In the genomic region with DNA sequence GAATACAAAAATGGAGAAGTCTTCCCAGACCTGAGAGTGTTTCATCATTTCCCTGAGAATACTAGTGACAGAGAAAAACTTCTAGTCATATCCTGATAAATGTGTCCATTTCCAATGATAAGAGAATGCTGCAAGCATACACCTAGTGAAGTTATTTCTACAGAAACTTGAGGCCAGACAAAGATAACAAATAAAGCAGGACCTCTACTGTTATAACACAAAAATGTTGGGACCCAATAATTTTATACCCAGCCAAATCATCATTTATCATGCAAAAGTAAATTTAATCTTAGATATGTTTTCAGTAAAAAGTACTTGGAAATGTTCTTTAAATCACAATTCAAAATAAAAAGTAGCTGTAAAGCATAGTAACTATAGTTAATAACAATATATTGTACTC, we compare ENCODE assay signal across 1 cellular context.
TF ChIP-seq lines count a peak whose summit lies in the region.

No MANE protein-coding gene starts in this region.

TF ChIP-seq in K562, 482 proteins besides CTCF, POLR2A, EP300 and RAD21:
- TF ChIP-seq MIER1 (IDR thresholded peaks at IDR 0.05; ENCODE audit: low read depth) (no peak), CBX1 (IDR thresholded peaks at IDR 0.05; ENCODE audit: low read depth) (no peak), ZNF561 (CRISPR knock-in tag; conservative IDR thresholded peaks at IDR 0.05) (no peak), MTA2 (IDR thresholded peaks at IDR 0.05; ENCODE audit: low read depth) (no peak), HMG20B (CRISPR knock-in tag; IDR thresholded peaks at IDR 0.05) (no peak), ZSCAN29 (IDR thresholded peaks at IDR 0.05) (no peak), TRIM24 (IDR thresholded peaks at IDR 0.05) (0 out of 4 replicates have a peak, but pooled peaks of 1 of the 2 experiments have one; percentile 50), POU5F1 (IDR thresholded peaks at IDR 0.05; ENCODE audit: borderline replicate concordance, low read depth, low read length, partially characterized antibody) (no peak), ZNF124 (CRISPR knock-in tag; IDR thresholded peaks at IDR 0.05) (no peak), MTA3 (IDR thresholded peaks at IDR 0.05; ENCODE audit: borderline replicate concordance) (no peak), CEBPG (CRISPR knock-in tag; IDR thresholded peaks at IDR 0.05) (no peak), CEBPG (tag; conservative IDR thresholded peaks at IDR 0.05 in 1 of 2, IDR thresholded peaks at IDR 0.05 in 1 of 2) (0 out of 4 replicates have a peak, but pooled peaks of 1 of the 2 experiments have one; percentile 46), TBL1XR1 (IDR thresholded peaks at IDR 0.05; ENCODE audit: low read length in 2 of 2) (no peak), ZEB2 (IDR thresholded peaks at IDR 0.05) (no peak), ZSCAN32 (CRISPR knock-in tag; IDR thresholded peaks at IDR 0.05) (no peak), GTF2A2 (tag; IDR thresholded peaks at IDR 0.05) (no peak), CHD1 (IDR thresholded peaks at IDR 0.05; ENCODE audit: low read length) (no peak), RBM34 (IDR thresholded peaks at IDR 0.05; ENCODE audit: borderline replicate concordance, insufficient read depth, low read length) (no peak), KAT8 (IDR thresholded peaks at IDR 0.05; ENCODE audit: low read depth) (no peak), SUPT5H (IDR thresholded peaks at IDR 0.05) (no peak), HMG20A (CRISPR knock-in tag; conservative IDR thresholded peaks at IDR 0.05) (no peak), MECOM (CRISPR knock-in tag; IDR thresholded peaks at IDR 0.05) (no peak), ZNF644 (tag; IDR thresholded peaks at IDR 0.05; ENCODE audit: low read depth) (no peak), TAF15 (IDR thresholded peaks at IDR 0.05; ENCODE audit: low read depth, low read length) (no peak), KLF13 (tag; IDR thresholded peaks at IDR 0.05; ENCODE audit: borderline replicate concordance, low read depth) (no peak), HLTF (IDR thresholded peaks at IDR 0.05) (no peak), ZNF239 (CRISPR knock-in tag; IDR thresholded peaks at IDR 0.05) (no peak), ILK (tag; IDR thresholded peaks at IDR 0.05; ENCODE audit: borderline replicate concordance, low read depth) (no peak), ZFP1 (CRISPR knock-in tag; IDR thresholded peaks at IDR 0.05) (peak; percentile 93), STAG1 (CRISPR knock-in tag; IDR thresholded peaks at IDR 0.05; ENCODE audit: borderline replicate concordance) (no peak), LCOR (CRISPR knock-in tag; IDR thresholded peaks at IDR 0.05) (no peak), TRIM28 (IDR thresholded peaks at IDR 0.05) (peak; percentile 54; the same call in 1 of the 2 replicates), ZNF347 (CRISPR knock-in tag; IDR thresholded peaks at IDR 0.05; ENCODE audit: low read depth) (no peak), SIX5 (IDR thresholded peaks at IDR 0.05; ENCODE audit: borderline replicate concordance in 1 of 2, insufficient read depth in 1 of 2, low read depth in 1 of 2, low read length in 2 of 2) (no peak)
- TF ChIP-seq, protein P1, sequence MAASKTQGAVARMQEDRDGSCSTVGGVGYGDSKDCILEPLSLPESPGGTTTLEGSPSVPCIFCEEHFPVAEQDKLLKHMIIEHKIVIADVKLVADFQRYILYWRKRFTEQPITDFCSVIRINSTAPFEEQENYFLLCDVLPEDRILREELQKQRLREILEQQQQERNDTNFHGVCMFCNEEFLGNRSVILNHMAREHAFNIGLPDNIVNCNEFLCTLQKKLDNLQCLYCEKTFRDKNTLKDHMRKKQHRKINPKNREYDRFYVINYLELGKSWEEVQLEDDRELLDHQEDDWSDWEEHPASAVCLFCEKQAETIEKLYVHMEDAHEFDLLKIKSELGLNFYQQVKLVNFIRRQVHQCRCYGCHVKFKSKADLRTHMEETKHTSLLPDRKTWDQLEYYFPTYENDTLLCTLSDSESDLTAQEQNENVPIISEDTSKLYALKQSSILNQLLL (CRISPR knock-in tag; IDR thresholded peaks at IDR 0.05; ENCODE audit: borderline replicate concordance): no peak
- TF ChIP-seq, protein P2, sequence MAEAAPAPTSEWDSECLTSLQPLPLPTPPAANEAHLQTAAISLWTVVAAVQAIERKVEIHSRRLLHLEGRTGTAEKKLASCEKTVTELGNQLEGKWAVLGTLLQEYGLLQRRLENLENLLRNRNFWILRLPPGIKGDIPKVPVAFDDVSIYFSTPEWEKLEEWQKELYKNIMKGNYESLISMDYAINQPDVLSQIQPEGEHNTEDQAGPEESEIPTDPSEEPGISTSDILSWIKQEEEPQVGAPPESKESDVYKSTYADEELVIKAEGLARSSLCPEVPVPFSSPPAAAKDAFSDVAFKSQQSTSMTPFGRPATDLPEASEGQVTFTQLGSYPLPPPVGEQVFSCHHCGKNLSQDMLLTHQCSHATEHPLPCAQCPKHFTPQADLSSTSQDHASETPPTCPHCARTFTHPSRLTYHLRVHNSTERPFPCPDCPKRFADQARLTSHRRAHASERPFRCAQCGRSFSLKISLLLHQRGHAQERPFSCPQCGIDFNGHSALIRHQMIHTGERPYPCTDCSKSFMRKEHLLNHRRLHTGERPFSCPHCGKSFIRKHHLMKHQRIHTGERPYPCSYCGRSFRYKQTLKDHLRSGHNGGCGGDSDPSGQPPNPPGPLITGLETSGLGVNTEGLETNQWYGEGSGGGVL (CRISPR knock-in tag; IDR thresholded peaks at IDR 0.05): no peak
- TF ChIP-seq, protein P3, sequence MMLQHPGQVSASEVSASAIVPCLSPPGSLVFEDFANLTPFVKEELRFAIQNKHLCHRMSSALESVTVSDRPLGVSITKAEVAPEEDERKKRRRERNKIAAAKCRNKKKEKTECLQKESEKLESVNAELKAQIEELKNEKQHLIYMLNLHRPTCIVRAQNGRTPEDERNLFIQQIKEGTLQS (IDR thresholded peaks at IDR 0.05): peak; percentile 38; the same call in 1 of the 2 replicates
- TF ChIP-seq, protein P3 (CRISPR knock-in tag; conservative IDR thresholded peaks at IDR 0.05): no peak
- TF ChIP-seq, protein P4, sequence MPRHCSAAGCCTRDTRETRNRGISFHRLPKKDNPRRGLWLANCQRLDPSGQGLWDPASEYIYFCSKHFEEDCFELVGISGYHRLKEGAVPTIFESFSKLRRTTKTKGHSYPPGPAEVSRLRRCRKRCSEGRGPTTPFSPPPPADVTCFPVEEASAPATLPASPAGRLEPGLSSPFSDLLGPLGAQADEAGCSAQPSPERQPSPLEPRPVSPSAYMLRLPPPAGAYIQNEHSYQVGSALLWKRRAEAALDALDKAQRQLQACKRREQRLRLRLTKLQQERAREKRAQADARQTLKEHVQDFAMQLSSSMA (CRISPR knock-in tag; IDR thresholded peaks at IDR 0.05): no peak
- TF ChIP-seq, protein P5, sequence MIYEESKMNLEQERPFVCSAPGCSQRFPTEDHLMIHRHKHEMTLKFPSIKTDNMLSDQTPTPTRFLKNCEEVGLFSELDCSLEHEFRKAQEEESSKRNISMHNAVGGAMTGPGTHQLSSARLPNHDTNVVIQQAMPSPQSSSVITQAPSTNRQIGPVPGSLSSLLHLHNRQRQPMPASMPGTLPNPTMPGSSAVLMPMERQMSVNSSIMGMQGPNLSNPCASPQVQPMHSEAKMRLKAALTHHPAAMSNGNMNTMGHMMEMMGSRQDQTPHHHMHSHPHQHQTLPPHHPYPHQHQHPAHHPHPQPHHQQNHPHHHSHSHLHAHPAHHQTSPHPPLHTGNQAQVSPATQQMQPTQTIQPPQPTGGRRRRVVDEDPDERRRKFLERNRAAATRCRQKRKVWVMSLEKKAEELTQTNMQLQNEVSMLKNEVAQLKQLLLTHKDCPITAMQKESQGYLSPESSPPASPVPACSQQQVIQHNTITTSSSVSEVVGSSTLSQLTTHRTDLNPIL (CRISPR knock-in tag; IDR thresholded peaks at IDR 0.05): no peak
- TF ChIP-seq, protein P6, sequence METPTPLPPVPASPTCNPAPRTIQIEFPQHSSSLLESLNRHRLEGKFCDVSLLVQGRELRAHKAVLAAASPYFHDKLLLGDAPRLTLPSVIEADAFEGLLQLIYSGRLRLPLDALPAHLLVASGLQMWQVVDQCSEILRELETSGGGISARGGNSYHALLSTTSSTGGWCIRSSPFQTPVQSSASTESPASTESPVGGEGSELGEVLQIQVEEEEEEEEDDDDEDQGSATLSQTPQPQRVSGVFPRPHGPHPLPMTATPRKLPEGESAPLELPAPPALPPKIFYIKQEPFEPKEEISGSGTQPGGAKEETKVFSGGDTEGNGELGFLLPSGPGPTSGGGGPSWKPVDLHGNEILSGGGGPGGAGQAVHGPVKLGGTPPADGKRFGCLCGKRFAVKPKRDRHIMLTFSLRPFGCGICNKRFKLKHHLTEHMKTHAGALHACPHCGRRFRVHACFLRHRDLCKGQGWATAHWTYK (CRISPR knock-in tag; IDR thresholded peaks at IDR 0.05): no peak
- TF ChIP-seq, protein P7, sequence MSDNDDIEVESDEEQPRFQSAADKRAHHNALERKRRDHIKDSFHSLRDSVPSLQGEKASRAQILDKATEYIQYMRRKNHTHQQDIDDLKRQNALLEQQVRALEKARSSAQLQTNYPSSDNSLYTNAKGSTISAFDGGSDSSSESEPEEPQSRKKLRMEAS (CRISPR knock-in tag; IDR thresholded peaks at IDR 0.05): no peak
- TF ChIP-seq, protein P8, sequence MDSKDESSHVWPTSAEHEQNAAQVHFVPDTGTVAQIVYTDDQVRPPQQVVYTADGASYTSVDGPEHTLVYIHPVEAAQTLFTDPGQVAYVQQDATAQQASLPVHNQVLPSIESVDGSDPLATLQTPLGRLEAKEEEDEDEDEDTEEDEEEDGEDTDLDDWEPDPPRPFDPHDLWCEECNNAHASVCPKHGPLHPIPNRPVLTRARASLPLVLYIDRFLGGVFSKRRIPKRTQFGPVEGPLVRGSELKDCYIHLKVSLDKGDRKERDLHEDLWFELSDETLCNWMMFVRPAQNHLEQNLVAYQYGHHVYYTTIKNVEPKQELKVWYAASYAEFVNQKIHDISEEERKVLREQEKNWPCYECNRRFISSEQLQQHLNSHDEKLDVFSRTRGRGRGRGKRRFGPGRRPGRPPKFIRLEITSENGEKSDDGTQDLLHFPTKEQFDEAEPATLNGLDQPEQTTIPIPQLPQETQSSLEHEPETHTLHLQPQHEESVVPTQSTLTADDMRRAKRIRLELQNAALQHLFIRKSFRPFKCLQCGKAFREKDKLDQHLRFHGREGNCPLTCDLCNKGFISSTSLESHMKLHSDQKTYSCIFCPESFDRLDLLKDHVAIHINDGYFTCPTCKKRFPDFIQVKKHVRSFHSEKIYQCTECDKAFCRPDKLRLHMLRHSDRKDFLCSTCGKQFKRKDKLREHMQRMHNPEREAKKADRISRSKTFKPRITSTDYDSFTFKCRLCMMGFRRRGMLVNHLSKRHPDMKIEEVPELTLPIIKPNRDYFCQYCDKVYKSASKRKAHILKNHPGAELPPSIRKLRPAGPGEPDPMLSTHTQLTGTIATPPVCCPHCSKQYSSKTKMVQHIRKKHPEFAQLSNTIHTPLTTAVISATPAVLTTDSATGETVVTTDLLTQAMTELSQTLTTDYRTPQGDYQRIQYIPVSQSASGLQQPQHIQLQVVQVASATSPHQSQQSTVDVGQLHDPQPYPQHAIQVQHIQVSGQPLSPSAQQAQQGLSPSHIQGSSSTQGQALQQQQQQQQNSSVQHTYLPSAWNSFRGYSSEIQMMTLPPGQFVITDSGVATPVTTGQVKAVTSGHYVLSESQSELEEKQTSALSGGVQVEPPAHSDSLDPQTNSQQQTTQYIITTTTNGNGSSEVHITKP (IDR thresholded peaks at IDR 0.05; ENCODE audit: partially characterized antibody): no peak
- TF ChIP-seq, protein P9, sequence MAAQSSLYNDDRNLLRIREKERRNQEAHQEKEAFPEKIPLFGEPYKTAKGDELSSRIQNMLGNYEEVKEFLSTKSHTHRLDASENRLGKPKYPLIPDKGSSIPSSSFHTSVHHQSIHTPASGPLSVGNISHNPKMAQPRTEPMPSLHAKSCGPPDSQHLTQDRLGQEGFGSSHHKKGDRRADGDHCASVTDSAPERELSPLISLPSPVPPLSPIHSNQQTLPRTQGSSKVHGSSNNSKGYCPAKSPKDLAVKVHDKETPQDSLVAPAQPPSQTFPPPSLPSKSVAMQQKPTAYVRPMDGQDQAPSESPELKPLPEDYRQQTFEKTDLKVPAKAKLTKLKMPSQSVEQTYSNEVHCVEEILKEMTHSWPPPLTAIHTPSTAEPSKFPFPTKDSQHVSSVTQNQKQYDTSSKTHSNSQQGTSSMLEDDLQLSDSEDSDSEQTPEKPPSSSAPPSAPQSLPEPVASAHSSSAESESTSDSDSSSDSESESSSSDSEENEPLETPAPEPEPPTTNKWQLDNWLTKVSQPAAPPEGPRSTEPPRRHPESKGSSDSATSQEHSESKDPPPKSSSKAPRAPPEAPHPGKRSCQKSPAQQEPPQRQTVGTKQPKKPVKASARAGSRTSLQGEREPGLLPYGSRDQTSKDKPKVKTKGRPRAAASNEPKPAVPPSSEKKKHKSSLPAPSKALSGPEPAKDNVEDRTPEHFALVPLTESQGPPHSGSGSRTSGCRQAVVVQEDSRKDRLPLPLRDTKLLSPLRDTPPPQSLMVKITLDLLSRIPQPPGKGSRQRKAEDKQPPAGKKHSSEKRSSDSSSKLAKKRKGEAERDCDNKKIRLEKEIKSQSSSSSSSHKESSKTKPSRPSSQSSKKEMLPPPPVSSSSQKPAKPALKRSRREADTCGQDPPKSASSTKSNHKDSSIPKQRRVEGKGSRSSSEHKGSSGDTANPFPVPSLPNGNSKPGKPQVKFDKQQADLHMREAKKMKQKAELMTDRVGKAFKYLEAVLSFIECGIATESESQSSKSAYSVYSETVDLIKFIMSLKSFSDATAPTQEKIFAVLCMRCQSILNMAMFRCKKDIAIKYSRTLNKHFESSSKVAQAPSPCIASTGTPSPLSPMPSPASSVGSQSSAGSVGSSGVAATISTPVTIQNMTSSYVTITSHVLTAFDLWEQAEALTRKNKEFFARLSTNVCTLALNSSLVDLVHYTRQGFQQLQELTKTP (IDR thresholded peaks at IDR 0.05; ENCODE audit: low read depth in 1 of 2, partially characterized antibody in 2 of 2): no peak
